Comparison of ENCODE assay signal across 11 cellular contexts in the genomic region with DNA sequence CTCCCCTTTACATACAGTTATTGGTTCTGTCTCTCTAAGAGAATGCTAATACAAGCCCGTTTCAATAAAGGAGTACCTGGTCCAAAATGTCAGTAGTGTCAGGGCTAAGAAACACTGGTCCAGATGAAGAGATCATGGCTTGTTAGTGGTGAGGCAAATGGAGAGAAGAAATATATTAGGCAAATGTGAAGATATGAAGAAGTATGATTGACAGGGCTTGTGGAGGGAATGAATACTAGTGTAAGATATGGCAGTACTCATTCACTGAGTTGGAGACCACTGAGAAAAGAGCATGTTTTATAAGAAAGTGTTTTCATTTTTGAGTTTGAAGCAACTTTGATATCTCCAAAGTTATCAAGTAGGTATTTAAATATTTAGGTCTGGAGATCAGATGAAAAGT.
"Had no signal": no experiment of that assay in that cellular context is flagged by ENCODE, and none has a peak within 500 bp of the region (broad histone marks: within the 10 kb centered on the region; RNA-seq: fewer than 3 reads in every experiment).

No MANE protein-coding gene starts in this region.

- ATAC-seq: GM23338, HCT116 had no signal

- H2AFZ ChIP-seq: GM23248, GM23338 had no signal

- H3K4me2 ChIP-seq: GM23338 had no signal

- H3K36me3 ChIP-seq: HAP-1 had no signal

- FAIRE-seq: H1, H54 had no signal

- H3K9ac ChIP-seq: GM23248 had no signal

- H3K9me3 ChIP-seq: HAP-1 had no signal

- H3K4me3 Mint-ChIP-seq: GM23338, H9, HFFc6 had no signal

- H3K27ac Mint-ChIP-seq: GM23338, H9, HFFc6 had no signal

- H3K27ac ChIP-seq: GM23248 had no signal

- H3K4me1 Mint-ChIP-seq: H9 had no signal

- DNase-seq: GM23248, GOT3, H7, H9, HCEC 1CT, HFFc6 had no signal

- H3K9me3 Mint-ChIP-seq: GM23338, HFFc6 had no signal

- H3K4me1 ChIP-seq: HAP-1 had no signal

- H3K4me3 ChIP-seq: GM23248, GM23338, HAP-1 had no signal
